In genomic region chr7:53531-53930, GRCh38 we compare ENCODE assay signal across 18 cellular contexts.
"Had no signal": no experiment of that assay in that cellular context is flagged by ENCODE, and none has a peak within 500 bp of the region (broad histone marks: within the 10 kb centered on the region; RNA-seq: fewer than 3 reads in every experiment).

No MANE protein-coding gene starts in this region.

- H3K4me3 ChIP-seq: breast epithelium, left ventricle myocardium inferior, right lobe of liver, testis had no signal

- H3K36me3 ChIP-seq: breast epithelium, left ventricle myocardium inferior, right lobe of liver had no signal

- H3K27me3 ChIP-seq: breast epithelium, right lobe of liver, testis had no signal

- H3K27ac ChIP-seq: breast epithelium, left ventricle myocardium inferior, right lobe of liver, testis had no signal

- DNase-seq: activated CD4-positive, alpha-beta T cell treated with anti-CD3 and anti-CD28 coated beads for 36 hours; activated CD4-positive, CD25-positive, alpha-beta regulatory T cell; activated CD8-positive, alpha-beta memory T cell treated with anti-CD3 and anti-CD28 coated beads, Interleukin-2, amount 10 ng/mL, durations not matched to agents 7 days and 5 days; activated CD8-positive, alpha-beta T cell treated with anti-CD3 and anti-CD28 coated beads, Interleukin-2, amount 10 ng/mL, durations not matched to agents 7 days and 5 days; activated naive CD8-positive, alpha-beta T cell treated with anti-CD3 and anti-CD28 coated beads, Interleukin-2, amount 50 U/mL, for 24 hours; activated T-cell treated with anti-CD3 and anti-CD28 coated beads, Interleukin-2, amount 50 U/mL, for 48 hours; effector CD4-positive, alpha-beta T cell; left ventricle myocardium inferior; mammary epithelial cell; naive B cell; nucleus accumbens; stimulated activated CD4-positive, alpha-beta T cell treated with anti-CD3 and anti-CD28 coated beads, Interleukin-2, amount 100 ng/mL, for 48 hours; stimulated activated naive CD8-positive, alpha-beta T cell treated with anti-CD3 and anti-CD28 coated beads, Interleukin-15, Interleukin-2, amounts not matched to agents 100 U/mL and 50 U/mL, for 24 hours; T-helper 1 cell; testis; trophoblast cell had no signal

- H3K9me3 ChIP-seq: breast epithelium, right lobe of liver, testis had no signal

- ATAC-seq: activated CD4-positive, alpha-beta T cell treated with anti-CD3 and anti-CD28 coated beads for 36 hours; activated CD8-positive, alpha-beta memory T cell treated with anti-CD3 and anti-CD28 coated beads, Interleukin-2, amount 10 ng/mL, durations not matched to agents 7 days and 5 days; activated CD8-positive, alpha-beta T cell treated with anti-CD3 and anti-CD28 coated beads, Interleukin-2, amount 10 ng/mL, durations not matched to agents 7 days and 5 days; activated naive CD8-positive, alpha-beta T cell treated with anti-CD3 and anti-CD28 coated beads, Interleukin-2, amount 50 U/mL, for 24 hours; right lobe of liver; stimulated activated naive CD8-positive, alpha-beta T cell treated with anti-CD3 and anti-CD28 coated beads, Interleukin-15, Interleukin-2, amounts not matched to agents 100 U/mL and 50 U/mL, for 24 hours had no signal

- H3K4me1 ChIP-seq: breast epithelium, left ventricle myocardium inferior, right lobe of liver had no signal
